In genomic region chr17:11598274-11599221, GRCh38 we compare ENCODE assay signal across 8 cellular contexts. TPM values are rescaled to one million over a fixed set of nuclear protein-coding genes. Genes with fewer than 3 reads are reported as not detected.
DNase-seq lines count a peak whose midpoint lies in the region; ATAC-seq and TF ChIP-seq lines count a peak whose summit lies in the region.

TSS of gene DNAH9 (plus strand) at chr17:11598470. CDS start at chr17:11598499, 29 bp downstream.

- H3K4me2 ChIP-seq in osteoblast (ENCODE audit: insufficient read depth, low read length): no peak within 1 kb of the TSS

- H3K4me3 Mint-ChIP-seq in activated naive CD8-positive, alpha-beta T cell: peak within 1 kb of the TSS; percentile 12

- no peak within 1 kb of the TSS for H2AFZ ChIP-seq in osteoblast (ENCODE audit: low read length)

- intact Hi-C loops in left cardiac atrium (cut with DNase I): no loop called here

- no peaks in the 10 kb centered on the region for H3K27me3 ChIP-seq in osteoblast (ENCODE audit: insufficient read depth, low read length)

- H3K36me3 ChIP-seq in osteoblast (ENCODE audit: insufficient read depth, low read length): no peaks in the 10 kb centered on the region

- H3K27ac ChIP-seq in osteoblast (ENCODE audit: low read depth, low read length): no peak within 1 kb of the TSS

- H3K9me3 Mint-ChIP-seq in activated naive CD8-positive, alpha-beta T cell (ENCODE audit: low read depth): peaks cover 4% of the 10 kb centered on the region

- peaks cover 28% of the 10 kb centered on the region for H3K27me3 Mint-ChIP-seq in activated naive CD8-positive, alpha-beta T cell

- H4K20me1 ChIP-seq in osteoblast (ENCODE audit: insufficient read depth, low read length): no peaks in the 10 kb centered on the region

- no peak within 1 kb of the TSS for H3K4me3 ChIP-seq in osteoblast (ENCODE audit: insufficient read depth, low read length)

- TF ChIP-seq CTCF in osteoblast (IDR thresholded peaks at IDR 0.05; ENCODE audit: extremely low read depth, low read depth, low read length): no peak

- no peaks in the 10 kb centered on the region for H3K4me1 ChIP-seq in osteoblast (ENCODE audit: insufficient read depth, low read length)

- peak; percentile 15 for DNase-seq in stimulated activated CD4-positive, alpha-beta T cell treated with anti-CD3 and anti-CD28 coated beads, Interleukin-12 subunit alpha, Interleukin-12 subunit beta, amount 100 ng/mL, for 4 hours
- no peak for DNase-seq in stimulated activated CD4-positive, alpha-beta T cell treated with anti-CD3 and anti-CD28 coated beads, Interleukin-4, amount 100 ng/mL, for 24 hours
- DNase-seq in left cardiac atrium: peak; percentile 99
- peak; percentile 51 for DNase-seq in osteoblast (ENCODE audit: insufficient read length, low spot score, missing footprints)
- no peak for DNase-seq in DMS153 treated with DMSO at 0.1 percent for 48 hours (lab: John Stamatoyannopoulos, UW; ENCODE audit: unreplicated experiment)

- no peaks in the 10 kb centered on the region for H3K9me3 ChIP-seq in osteoblast (ENCODE audit: low read depth, low read length)

- ATAC-seq in left cardiac atrium (peak; percentile 99 to 100), GM19324 (IDR thresholded peaks at IDR 0.05; ENCODE audit: low FRiP score, unreplicated experiment) (no peak), GM18517 (IDR thresholded peaks at IDR 0.05; ENCODE audit: unreplicated experiment) (no peak)

- peaks cover 3% of the 10 kb centered on the region for H3K4me1 Mint-ChIP-seq in activated naive CD8-positive, alpha-beta T cell (ENCODE audit: low read depth)

- H3K36me3 Mint-ChIP-seq in activated naive CD8-positive, alpha-beta T cell: no peaks in the 10 kb centered on the region

- no peak within 1 kb of the TSS for H3K27ac Mint-ChIP-seq in activated naive CD8-positive, alpha-beta T cell

- H3K79me2 ChIP-seq in osteoblast (ENCODE audit: insufficient read depth, low read length): no peaks in the 10 kb centered on the region

RNA-seq across cellular contexts. Expression of gene DNAH9, which starts in this region (rescaled TPM):
- under 1 TPM; 0.08 to 0.91 TPM for total RNA-seq in left cardiac atrium
- total RNA-seq in osteoblast: not detected in 2 replicates

Comparison
In these comparisons a context has a peak if more than half of its experiments do, and no peak if none do; other contexts are left out.
1. Peak in DNase-seq and ATAC-seq in left cardiac atrium; RNA of the gene not detected or under 1 TPM.
2. Peak in DNase-seq in osteoblast; RNA of the gene not detected or under 1 TPM.